Comparison of ENCODE assay signal across 17 cellular contexts in genomic region chr14:33959692-33960151, GRCh38. TPM values are rescaled to one million over a fixed set of nuclear protein-coding genes. Genes with fewer than 3 reads are reported as not detected.
A peak's percentile ranks its signal among the peaks of the same experiment; 100 is the strongest.
DNase-seq lines count a peak whose midpoint lies in the region; ATAC-seq, FAIRE-seq and TF ChIP-seq lines count a peak whose summit lies in the region.
"Had no signal": no experiment of that assay in that cellular context is flagged by ENCODE, and none has a peak within 500 bp of the region (broad histone marks: within the 10 kb centered on the region; RNA-seq: fewer than 3 reads in every experiment).

No MANE protein-coding gene starts in this region.

- intact Hi-C loops in CD8-positive, alpha-beta T cell (cut with DNase I, micrococcal nuclease) = no loop called here
- intact Hi-C loops in natural killer cell (cut with micrococcal nuclease) = no loop called here

- peaks cover 12% of the 10 kb centered on the region for H3K27me3 Mint-ChIP-seq in CD8-positive, alpha-beta T cell (ENCODE audit: low read depth)
- H3K27me3 Mint-ChIP-seq in natural killer cell (ENCODE audit: low read depth in 2 of 2) = peaks cover 0 to 4% of the 10 kb centered on the region in 2 donors

- no peaks in the 10 kb centered on the region for H3K36me3 Mint-ChIP-seq in CD8-positive, alpha-beta T cell
- no peaks in the 10 kb centered on the region for H3K36me3 Mint-ChIP-seq in natural killer cell
- H3K36me3 Mint-ChIP-seq: natural killer cell treated with Interleukin-12 subunit alpha and Interleukin-12 subunit beta and Interleukin-15 and Interleukin-18, amount 100 ng/mL, for 72 hours had no signal

- no peaks in the 10 kb centered on the region for H3K9me3 Mint-ChIP-seq in CD8-positive, alpha-beta T cell
- H3K9me3 Mint-ChIP-seq in natural killer cell = no peaks in the 10 kb centered on the region

- no peaks in the 10 kb centered on the region for H3K4me1 Mint-ChIP-seq in CD8-positive, alpha-beta T cell (ENCODE audit: low read depth)
- no peaks in the 10 kb centered on the region for H3K4me1 Mint-ChIP-seq in natural killer cell

- TF ChIP-seq CTCF in CD8-positive, alpha-beta T cell (IDR thresholded peaks at IDR 0.05) = no peak
- TF ChIP-seq CTCF in natural killer cell (IDR thresholded peaks at IDR 0.05) = no peak

- H3K4me1 ChIP-seq in CD8-positive, alpha-beta T cell (ENCODE audit: insufficient read depth, low read length) = no peaks in the 10 kb centered on the region
- H3K4me1 ChIP-seq: right atrium auricular region, thyroid gland had no signal

- no peaks in the 10 kb centered on the region for H3K9me3 ChIP-seq in CD8-positive, alpha-beta T cell (ENCODE audit: low read length)
- H3K9me3 ChIP-seq: right atrium auricular region, thyroid gland had no signal

- no peak for TF ChIP-seq POLR2A in GM12891 (IDR thresholded peaks at IDR 0.05; ENCODE audit: low read depth, low read length)

- POLR2A ChIA-PET in CD8-positive, alpha-beta T cell (lab: Charles Lee) = no interaction called here

- peak; percentile 86 for DNase-seq in Ammon's horn (ENCODE audit: low spot score)
- peak; percentile 42 for DNase-seq in Jurkat, Clone E6-1 (ENCODE audit: low read depth, low spot score)
- peak in 53 of 61 donors; percentile 14 to 88 (median 59) for DNase-seq in caudate nucleus (lab: John Stamatoyannopoulos, UW)
- DNase-seq in medulla oblongata (ENCODE audit: extremely low spot score) = peak; percentile 78
- DNase-seq in CD8-positive, alpha-beta T cell = no peak
- DNase-seq in natural killer cell = no peak
- DNase-seq in cerebellum (ENCODE audit: low spot score) = no peak
- DNase-seq in GM12891 (ENCODE audit: insufficient read length, low spot score) = no peak
- DNase-seq: activated CD8-positive, alpha-beta T cell treated with anti-CD3 and anti-CD28 coated beads, Interleukin-2, amount 10 ng/mL, durations not matched to agents 7 days and 5 days; left colon; MV-4-11; NCI-H2081 treated with DMSO at 0.1 percent for 48 hours; thyroid gland had no signal

- H3K36me3 ChIP-seq in CD8-positive, alpha-beta T cell (ENCODE audit: insufficient read depth, low read length) = no peaks in the 10 kb centered on the region
- H3K36me3 ChIP-seq: right atrium auricular region, thyroid gland had no signal

- H3K27ac ChIP-seq in caudate nucleus (ENCODE audit: low read depth, low read length) = peak overlapping the region; percentile 83
- H3K27ac ChIP-seq in CD8-positive, alpha-beta T cell (ENCODE audit: low read depth, low read length) = no peak overlapping the region
- H3K27ac ChIP-seq: epithelial cell of prostate, thyroid gland had no signal

- no peak for ATAC-seq in CD8-positive, alpha-beta T cell
- ATAC-seq in natural killer cell = no peak
- ATAC-seq: activated CD8-positive, alpha-beta T cell treated with anti-CD3 and anti-CD28 coated beads, Interleukin-2, amount 10 ng/mL, durations not matched to agents 7 days and 5 days; left colon; natural killer cell treated with Interleukin-12 subunit alpha and Interleukin-12 subunit beta and Interleukin-15 and Interleukin-18, amount 100 ng/mL, for 72 hours had no signal

- CTCF ChIA-PET in CD8-positive, alpha-beta T cell (lab: Charles Lee) = no interaction called here

- FAIRE-seq in GM12891 (lab: Jason Lieb, UNC) = no peak

- H3K4me3 Mint-ChIP-seq in CD8-positive, alpha-beta T cell = no peak overlapping the region
- no peak overlapping the region for H3K4me3 Mint-ChIP-seq in natural killer cell
- H3K4me3 Mint-ChIP-seq: activated CD8-positive, alpha-beta T cell treated with anti-CD3 and anti-CD28 coated beads, Interleukin-2, amount 10 ng/mL, durations not matched to agents 7 days and 5 days; activated T-helper 1 cell treated with anti-CD3 and anti-CD28 coated beads, Interleukin-12 subunit alpha, Interleukin-12 subunit beta, Interleukin-2, Interleukin-4 antibody, amounts not matched to agents 30 ng/mL and 10 ng/mL and 1 ng/mL, durations not matched to agents 14 hours and 24 hours and 36 hours; natural killer cell treated with Interleukin-12 subunit alpha and Interleukin-12 subunit beta and Interleukin-15 and Interleukin-18, amount 100 ng/mL, for 72 hours had no signal

- no peaks in the 10 kb centered on the region for H3K27me3 ChIP-seq in CD8-positive, alpha-beta T cell (ENCODE audit: insufficient read depth, low read length)
- H3K27me3 ChIP-seq: right atrium auricular region, thyroid gland had no signal

- no peak overlapping the region for H3K27ac Mint-ChIP-seq in CD8-positive, alpha-beta T cell
- H3K27ac Mint-ChIP-seq in natural killer cell = no peak overlapping the region
- H3K27ac Mint-ChIP-seq: activated CD8-positive, alpha-beta T cell treated with anti-CD3 and anti-CD28 coated beads, Interleukin-2, amount 10 ng/mL, durations not matched to agents 7 days and 5 days; natural killer cell treated with Interleukin-12 subunit alpha and Interleukin-12 subunit beta and Interleukin-15 and Interleukin-18, amount 100 ng/mL, for 72 hours had no signal

- H3K4me3 ChIP-seq in Jurkat, Clone E6-1 (ENCODE audit: low read length) = no peak overlapping the region
- no peak overlapping the region for H3K4me3 ChIP-seq in CD8-positive, alpha-beta T cell (ENCODE audit: low read depth, low read length)
- H3K4me3 ChIP-seq: right atrium auricular region, thyroid gland had no signal

TF ChIP-seq in GM12891, 5 proteins besides CTCF, POLR2A, EP300 and RAD21:
- TF ChIP-seq POLR2AphosphoS5 (IDR thresholded peaks at IDR 0.05; ENCODE audit: low read depth, low read length) (no peak), POU2F2 (IDR thresholded peaks at IDR 0.05; ENCODE audit: low read depth, low read length) (no peak), TAF1 (IDR thresholded peaks at IDR 0.05; ENCODE audit: low read depth, low read length) (no peak), SPI1 (IDR thresholded peaks at IDR 0.05; ENCODE audit: low read depth, low read length) (no peak), PAX5 (IDR thresholded peaks at IDR 0.05; ENCODE audit: insufficient read depth, low read length, severe bottlenecking) (no peak)

RNA-seq across cellular contexts. Expression of gene EGLN3, which starts 8.8 kb away (rescaled TPM):
- polyA plus RNA-seq in Jurkat, Clone E6-1 (2012; ENCODE audit: insufficient read depth, insufficient read length) = 2.9 TPM
- under 1 TPM; 0.61 to 0.68 TPM for total RNA-seq in CD8-positive, alpha-beta T cell
- total RNA-seq in natural killer cell = 1 to 10 TPM in 1 of 3 donors, under 1 TPM in 2; 0.52 to 1.1 (median 0.57) TPM
- 9.2 TPM for total RNA-seq in cerebellum
- polyA plus RNA-seq in GM12891 (2012; ENCODE audit: low read depth, missing spikeins) = 5.0 TPM

Comparison
In these comparisons a context has a peak if more than half of its experiments do, and no peak if none do; other contexts are left out.
1. DNase-seq: peak in Ammon's horn (single experiment), Jurkat, Clone E6-1 (single experiment), caudate nucleus (53 of 61) and medulla oblongata (single experiment); none in CD8-positive, alpha-beta T cell (0 of 7), natural killer cell (single experiment), cerebellum (single experiment) and GM12891 (single experiment).